In the genomic region with DNA sequence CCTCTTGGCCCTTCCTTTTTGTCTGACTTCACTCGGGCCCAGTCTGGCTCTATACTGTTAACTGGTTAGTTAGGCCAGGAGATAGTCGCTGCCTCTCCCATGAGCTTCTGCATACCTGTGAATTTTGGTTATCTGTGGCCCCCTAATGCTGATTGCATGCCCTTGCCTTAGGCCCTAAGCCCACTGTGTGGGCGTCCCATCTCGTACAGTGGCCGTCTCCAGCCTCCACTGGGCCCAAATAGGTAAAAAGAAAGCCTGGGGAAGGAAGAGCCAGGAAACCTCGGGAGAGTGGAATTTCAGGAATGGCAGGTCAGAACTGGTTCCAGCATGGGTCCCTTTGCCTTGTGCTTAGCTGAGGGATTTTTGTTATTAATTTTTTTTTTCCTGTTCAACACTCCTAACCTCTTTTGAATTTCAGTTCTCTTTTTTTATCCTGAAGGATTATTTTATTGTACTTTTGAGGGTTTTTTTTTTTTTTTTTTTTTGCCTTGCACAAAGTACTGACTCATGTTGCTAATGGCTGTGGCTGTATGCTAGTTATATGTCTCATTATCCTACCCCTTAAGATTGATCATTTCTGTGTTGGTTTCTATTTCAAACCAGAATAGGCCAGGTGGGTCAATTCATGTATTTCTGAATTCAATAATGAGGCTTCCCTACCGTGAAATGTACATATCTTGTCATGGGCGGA, we compare ENCODE assay signal across 1 cellular context.
A peak's percentile ranks its signal among the peaks of the same experiment; 100 is the strongest.
TF ChIP-seq lines count a peak whose summit lies in the region.

No MANE protein-coding gene starts in this region.

TF ChIP-seq in GM12878, 131 proteins besides CTCF, POLR2A, EP300 and RAD21 (continued from another document and continues in another):
- TF ChIP-seq, protein P1, sequence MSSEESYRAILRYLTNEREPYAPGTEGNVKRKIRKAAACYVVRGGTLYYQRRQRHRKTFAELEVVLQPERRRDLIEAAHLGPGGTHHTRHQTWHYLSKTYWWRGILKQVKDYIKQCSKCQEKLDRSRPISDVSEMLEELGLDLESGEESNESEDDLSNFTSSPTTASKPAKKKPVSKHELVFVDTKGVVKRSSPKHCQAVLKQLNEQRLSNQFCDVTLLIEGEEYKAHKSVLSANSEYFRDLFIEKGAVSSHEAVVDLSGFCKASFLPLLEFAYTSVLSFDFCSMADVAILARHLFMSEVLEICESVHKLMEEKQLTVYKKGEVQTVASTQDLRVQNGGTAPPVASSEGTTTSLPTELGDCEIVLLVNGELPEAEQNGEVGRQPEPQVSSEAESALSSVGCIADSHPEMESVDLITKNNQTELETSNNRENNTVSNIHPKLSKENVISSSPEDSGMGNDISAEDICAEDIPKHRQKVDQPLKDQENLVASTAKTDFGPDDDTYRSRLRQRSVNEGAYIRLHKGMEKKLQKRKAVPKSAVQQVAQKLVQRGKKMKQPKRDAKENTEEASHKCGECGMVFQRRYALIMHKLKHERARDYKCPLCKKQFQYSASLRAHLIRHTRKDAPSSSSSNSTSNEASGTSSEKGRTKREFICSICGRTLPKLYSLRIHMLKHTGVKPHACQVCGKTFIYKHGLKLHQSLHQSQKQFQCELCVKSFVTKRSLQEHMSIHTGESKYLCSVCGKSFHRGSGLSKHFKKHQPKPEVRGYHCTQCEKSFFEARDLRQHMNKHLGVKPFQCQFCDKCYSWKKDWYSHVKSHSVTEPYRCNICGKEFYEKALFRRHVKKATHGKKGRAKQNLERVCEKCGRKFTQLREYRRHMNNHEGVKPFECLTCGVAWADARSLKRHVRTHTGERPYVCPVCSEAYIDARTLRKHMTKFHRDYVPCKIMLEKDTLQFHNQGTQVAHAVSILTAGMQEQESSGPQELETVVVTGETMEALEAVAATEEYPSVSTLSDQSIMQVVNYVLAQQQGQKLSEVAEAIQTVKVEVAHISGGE (CRISPR knock-in tag; IDR thresholded peaks at IDR 0.05) = no peak
- TF ChIP-seq TCF12 (IDR thresholded peaks at IDR 0.05; ENCODE audit: low read depth, low read length) (no peak), CHD2 (IDR thresholded peaks at IDR 0.05; ENCODE audit: borderline replicate concordance, low read depth, low read length) (no peak), HDAC2 (IDR thresholded peaks at IDR 0.05) (no peak), SREBF2 (IDR thresholded peaks at IDR 0.05; ENCODE audit: low read length) (no peak), RELA (IDR thresholded peaks at IDR 0.05; ENCODE audit: borderline replicate concordance, partially characterized antibody) (no peak), SMARCA5 (IDR thresholded peaks at IDR 0.05) (no peak), ZSCAN29 (IDR thresholded peaks at IDR 0.05) (no peak), RCOR1 (conservative IDR thresholded peaks at IDR 0.05; ENCODE audit: low read depth, low read length) (no peak), ZNF384 (IDR thresholded peaks at IDR 0.05; ENCODE audit: borderline replicate concordance, low read depth, low read length) (peak; percentile 47; the same call in 1 of the 2 replicates), SREBF1 (IDR thresholded peaks at IDR 0.05; ENCODE audit: low read length) (no peak), ZNF207 (IDR thresholded peaks at IDR 0.05; ENCODE audit: borderline replicate concordance) (no peak), SP1 (IDR thresholded peaks at IDR 0.05; ENCODE audit: low read depth, low read length) (no peak), FOXK2 (IDR thresholded peaks at IDR 0.05) (no peak), TBL1XR1 (IDR thresholded peaks at IDR 0.05; ENCODE audit: low read depth, low read length) (no peak), SMAD1 (IDR thresholded peaks at IDR 0.05; ENCODE audit: low read depth, partially characterized antibody) (no peak), RBBP5 (conservative IDR thresholded peaks at IDR 0.05) (no peak), MYC (IDR thresholded peaks at IDR 0.05; ENCODE audit: insufficient read depth, insufficient read length, insufficient replicate concordance, low read length, severe bottlenecking) (no peak), SPI1 (IDR thresholded peaks at IDR 0.05; ENCODE audit: borderline replicate concordance, insufficient read depth, low read depth, low read length) (no peak), SIN3A (IDR thresholded peaks at IDR 0.05; ENCODE audit: low read depth, low read length) (no peak), SUZ12 (IDR thresholded peaks at IDR 0.05; ENCODE audit: unreplicated experiment) (no peak), TAF1 (IDR thresholded peaks at IDR 0.05; ENCODE audit: borderline replicate concordance, low read depth, low read length) (no peak)
- TF ChIP-seq, protein P2, sequence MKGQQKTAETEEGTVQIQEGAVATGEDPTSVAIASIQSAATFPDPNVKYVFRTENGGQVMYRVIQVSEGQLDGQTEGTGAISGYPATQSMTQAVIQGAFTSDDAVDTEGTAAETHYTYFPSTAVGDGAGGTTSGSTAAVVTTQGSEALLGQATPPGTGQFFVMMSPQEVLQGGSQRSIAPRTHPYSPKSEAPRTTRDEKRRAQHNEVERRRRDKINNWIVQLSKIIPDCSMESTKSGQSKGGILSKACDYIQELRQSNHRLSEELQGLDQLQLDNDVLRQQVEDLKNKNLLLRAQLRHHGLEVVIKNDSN (IDR thresholded peaks at IDR 0.05; ENCODE audit: borderline replicate concordance, extremely low read length, insufficient read depth, low read depth, low read length) = no peak
- TF ChIP-seq, protein P3, sequence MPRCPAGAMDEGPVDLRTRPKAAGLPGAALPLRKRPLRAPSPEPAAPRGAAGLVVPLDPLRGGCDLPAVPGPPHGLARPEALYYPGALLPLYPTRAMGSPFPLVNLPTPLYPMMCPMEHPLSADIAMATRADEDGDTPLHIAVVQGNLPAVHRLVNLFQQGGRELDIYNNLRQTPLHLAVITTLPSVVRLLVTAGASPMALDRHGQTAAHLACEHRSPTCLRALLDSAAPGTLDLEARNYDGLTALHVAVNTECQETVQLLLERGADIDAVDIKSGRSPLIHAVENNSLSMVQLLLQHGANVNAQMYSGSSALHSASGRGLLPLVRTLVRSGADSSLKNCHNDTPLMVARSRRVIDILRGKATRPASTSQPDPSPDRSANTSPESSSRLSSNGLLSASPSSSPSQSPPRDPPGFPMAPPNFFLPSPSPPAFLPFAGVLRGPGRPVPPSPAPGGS (IDR thresholded peaks at IDR 0.05; ENCODE audit: borderline replicate concordance, insufficient read depth, low read depth, low read length, poor library complexity, severe bottlenecking) = no peak
- TF ChIP-seq, protein P4, sequence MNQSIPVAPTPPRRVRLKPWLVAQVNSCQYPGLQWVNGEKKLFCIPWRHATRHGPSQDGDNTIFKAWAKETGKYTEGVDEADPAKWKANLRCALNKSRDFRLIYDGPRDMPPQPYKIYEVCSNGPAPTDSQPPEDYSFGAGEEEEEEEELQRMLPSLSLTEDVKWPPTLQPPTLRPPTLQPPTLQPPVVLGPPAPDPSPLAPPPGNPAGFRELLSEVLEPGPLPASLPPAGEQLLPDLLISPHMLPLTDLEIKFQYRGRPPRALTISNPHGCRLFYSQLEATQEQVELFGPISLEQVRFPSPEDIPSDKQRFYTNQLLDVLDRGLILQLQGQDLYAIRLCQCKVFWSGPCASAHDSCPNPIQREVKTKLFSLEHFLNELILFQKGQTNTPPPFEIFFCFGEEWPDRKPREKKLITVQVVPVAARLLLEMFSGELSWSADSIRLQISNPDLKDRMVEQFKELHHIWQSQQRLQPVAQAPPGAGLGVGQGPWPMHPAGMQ (IDR thresholded peaks at IDR 0.05; ENCODE audit: borderline replicate concordance) = no peak
- TF ChIP-seq, protein P5, sequence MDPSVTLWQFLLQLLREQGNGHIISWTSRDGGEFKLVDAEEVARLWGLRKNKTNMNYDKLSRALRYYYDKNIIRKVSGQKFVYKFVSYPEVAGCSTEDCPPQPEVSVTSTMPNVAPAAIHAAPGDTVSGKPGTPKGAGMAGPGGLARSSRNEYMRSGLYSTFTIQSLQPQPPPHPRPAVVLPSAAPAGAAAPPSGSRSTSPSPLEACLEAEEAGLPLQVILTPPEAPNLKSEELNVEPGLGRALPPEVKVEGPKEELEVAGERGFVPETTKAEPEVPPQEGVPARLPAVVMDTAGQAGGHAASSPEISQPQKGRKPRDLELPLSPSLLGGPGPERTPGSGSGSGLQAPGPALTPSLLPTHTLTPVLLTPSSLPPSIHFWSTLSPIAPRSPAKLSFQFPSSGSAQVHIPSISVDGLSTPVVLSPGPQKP (IDR thresholded peaks at IDR 0.05; ENCODE audit: low read depth, low read length) = no peak
- TF ChIP-seq, protein P6, sequence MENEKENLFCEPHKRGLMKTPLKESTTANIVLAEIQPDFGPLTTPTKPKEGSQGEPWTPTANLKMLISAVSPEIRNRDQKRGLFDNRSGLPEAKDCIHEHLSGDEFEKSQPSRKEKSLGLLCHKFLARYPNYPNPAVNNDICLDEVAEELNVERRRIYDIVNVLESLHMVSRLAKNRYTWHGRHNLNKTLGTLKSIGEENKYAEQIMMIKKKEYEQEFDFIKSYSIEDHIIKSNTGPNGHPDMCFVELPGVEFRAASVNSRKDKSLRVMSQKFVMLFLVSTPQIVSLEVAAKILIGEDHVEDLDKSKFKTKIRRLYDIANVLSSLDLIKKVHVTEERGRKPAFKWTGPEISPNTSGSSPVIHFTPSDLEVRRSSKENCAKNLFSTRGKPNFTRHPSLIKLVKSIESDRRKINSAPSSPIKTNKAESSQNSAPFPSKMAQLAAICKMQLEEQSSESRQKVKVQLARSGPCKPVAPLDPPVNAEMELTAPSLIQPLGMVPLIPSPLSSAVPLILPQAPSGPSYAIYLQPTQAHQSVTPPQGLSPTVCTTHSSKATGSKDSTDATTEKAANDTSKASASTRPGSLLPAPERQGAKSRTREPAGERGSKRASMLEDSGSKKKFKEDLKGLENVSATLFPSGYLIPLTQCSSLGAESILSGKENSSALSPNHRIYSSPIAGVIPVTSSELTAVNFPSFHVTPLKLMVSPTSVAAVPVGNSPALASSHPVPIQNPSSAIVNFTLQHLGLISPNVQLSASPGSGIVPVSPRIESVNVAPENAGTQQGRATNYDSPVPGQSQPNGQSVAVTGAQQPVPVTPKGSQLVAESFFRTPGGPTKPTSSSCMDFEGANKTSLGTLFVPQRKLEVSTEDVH (IDR thresholded peaks at IDR 0.05; ENCODE audit: low read depth, partially characterized antibody) = no peak
- TF ChIP-seq, protein P7, sequence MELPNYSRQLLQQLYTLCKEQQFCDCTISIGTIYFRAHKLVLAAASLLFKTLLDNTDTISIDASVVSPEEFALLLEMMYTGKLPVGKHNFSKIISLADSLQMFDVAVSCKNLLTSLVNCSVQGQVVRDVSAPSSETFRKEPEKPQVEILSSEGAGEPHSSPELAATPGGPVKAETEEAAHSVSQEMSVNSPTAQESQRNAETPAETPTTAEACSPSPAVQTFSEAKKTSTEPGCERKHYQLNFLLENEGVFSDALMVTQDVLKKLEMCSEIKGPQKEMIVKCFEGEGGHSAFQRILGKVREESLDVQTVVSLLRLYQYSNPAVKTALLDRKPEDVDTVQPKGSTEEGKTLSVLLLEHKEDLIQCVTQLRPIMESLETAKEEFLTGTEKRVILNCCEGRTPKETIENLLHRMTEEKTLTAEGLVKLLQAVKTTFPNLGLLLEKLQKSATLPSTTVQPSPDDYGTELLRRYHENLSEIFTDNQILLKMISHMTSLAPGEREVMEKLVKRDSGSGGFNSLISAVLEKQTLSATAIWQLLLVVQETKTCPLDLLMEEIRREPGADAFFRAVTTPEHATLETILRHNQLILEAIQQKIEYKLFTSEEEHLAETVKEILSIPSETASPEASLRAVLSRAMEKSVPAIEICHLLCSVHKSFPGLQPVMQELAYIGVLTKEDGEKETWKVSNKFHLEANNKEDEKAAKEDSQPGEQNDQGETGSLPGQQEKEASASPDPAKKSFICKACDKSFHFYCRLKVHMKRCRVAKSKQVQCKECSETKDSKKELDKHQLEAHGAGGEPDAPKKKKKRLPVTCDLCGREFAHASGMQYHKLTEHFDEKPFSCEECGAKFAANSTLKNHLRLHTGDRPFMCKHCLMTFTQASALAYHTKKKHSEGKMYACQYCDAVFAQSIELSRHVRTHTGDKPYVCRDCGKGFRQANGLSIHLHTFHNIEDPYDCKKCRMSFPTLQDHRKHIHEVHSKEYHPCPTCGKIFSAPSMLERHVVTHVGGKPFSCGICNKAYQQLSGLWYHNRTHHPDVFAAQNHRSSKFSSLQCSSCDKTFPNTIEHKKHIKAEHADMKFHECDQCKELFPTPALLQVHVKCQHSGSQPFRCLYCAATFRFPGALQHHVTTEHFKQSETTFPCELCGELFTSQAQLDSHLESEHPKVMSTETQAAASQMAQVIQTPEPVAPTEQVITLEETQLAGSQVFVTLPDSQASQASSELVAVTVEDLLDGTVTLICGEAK (IDR thresholded peaks at IDR 0.05; ENCODE audit: borderline replicate concordance) = no peak
- TF ChIP-seq, protein P8, sequence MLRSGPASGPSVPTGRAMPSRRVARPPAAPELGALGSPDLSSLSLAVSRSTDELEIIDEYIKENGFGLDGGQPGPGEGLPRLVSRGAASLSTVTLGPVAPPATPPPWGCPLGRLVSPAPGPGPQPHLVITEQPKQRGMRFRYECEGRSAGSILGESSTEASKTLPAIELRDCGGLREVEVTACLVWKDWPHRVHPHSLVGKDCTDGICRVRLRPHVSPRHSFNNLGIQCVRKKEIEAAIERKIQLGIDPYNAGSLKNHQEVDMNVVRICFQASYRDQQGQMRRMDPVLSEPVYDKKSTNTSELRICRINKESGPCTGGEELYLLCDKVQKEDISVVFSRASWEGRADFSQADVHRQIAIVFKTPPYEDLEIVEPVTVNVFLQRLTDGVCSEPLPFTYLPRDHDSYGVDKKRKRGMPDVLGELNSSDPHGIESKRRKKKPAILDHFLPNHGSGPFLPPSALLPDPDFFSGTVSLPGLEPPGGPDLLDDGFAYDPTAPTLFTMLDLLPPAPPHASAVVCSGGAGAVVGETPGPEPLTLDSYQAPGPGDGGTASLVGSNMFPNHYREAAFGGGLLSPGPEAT (IDR thresholded peaks at IDR 0.05; ENCODE audit: low read depth) = no peak
- TF ChIP-seq, protein P9, sequence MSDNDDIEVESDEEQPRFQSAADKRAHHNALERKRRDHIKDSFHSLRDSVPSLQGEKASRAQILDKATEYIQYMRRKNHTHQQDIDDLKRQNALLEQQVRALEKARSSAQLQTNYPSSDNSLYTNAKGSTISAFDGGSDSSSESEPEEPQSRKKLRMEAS (IDR thresholded peaks at IDR 0.05; ENCODE audit: low read depth, low read length) = no peak
- TF ChIP-seq, protein P10, sequence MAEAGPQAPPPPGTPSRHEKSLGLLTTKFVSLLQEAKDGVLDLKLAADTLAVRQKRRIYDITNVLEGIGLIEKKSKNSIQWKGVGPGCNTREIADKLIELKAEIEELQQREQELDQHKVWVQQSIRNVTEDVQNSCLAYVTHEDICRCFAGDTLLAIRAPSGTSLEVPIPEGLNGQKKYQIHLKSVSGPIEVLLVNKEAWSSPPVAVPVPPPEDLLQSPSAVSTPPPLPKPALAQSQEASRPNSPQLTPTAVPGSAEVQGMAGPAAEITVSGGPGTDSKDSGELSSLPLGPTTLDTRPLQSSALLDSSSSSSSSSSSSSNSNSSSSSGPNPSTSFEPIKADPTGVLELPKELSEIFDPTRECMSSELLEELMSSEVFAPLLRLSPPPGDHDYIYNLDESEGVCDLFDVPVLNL (IDR thresholded peaks at IDR 0.05; ENCODE audit: low read depth, low read length) = no peak
